In genomic region chr6:3015144-3015543, GRCh38 we compare ENCODE assay signal across 1 cellular context.
A peak's percentile ranks its signal among the peaks of the same experiment; 100 is the strongest.
TF ChIP-seq lines count a peak whose summit lies in the region.

No MANE protein-coding gene starts in this region.

TF ChIP-seq in K562, 482 proteins besides CTCF, POLR2A, EP300 and RAD21 (continued from another document):
- TF ChIP-seq ZFP91 (CRISPR knock-in tag; IDR thresholded peaks at IDR 0.05) (0 out of 2 replicates have a peak, but pooled peaks have one; percentile 50), RBFOX2 (IDR thresholded peaks at IDR 0.05; ENCODE audit: low read depth, low read length) (0 out of 2 replicates have a peak, but pooled peaks have one; percentile 17), E2F4 (CRISPR knock-in tag; IDR thresholded peaks at IDR 0.05; ENCODE audit: low read depth) (0 out of 2 replicates have a peak, but pooled peaks have one; percentile 25)
TF ChIP-seq in K562: peak in this region for 3.
